ENCODE assay signal across 8 cellular contexts in the genomic region with DNA sequence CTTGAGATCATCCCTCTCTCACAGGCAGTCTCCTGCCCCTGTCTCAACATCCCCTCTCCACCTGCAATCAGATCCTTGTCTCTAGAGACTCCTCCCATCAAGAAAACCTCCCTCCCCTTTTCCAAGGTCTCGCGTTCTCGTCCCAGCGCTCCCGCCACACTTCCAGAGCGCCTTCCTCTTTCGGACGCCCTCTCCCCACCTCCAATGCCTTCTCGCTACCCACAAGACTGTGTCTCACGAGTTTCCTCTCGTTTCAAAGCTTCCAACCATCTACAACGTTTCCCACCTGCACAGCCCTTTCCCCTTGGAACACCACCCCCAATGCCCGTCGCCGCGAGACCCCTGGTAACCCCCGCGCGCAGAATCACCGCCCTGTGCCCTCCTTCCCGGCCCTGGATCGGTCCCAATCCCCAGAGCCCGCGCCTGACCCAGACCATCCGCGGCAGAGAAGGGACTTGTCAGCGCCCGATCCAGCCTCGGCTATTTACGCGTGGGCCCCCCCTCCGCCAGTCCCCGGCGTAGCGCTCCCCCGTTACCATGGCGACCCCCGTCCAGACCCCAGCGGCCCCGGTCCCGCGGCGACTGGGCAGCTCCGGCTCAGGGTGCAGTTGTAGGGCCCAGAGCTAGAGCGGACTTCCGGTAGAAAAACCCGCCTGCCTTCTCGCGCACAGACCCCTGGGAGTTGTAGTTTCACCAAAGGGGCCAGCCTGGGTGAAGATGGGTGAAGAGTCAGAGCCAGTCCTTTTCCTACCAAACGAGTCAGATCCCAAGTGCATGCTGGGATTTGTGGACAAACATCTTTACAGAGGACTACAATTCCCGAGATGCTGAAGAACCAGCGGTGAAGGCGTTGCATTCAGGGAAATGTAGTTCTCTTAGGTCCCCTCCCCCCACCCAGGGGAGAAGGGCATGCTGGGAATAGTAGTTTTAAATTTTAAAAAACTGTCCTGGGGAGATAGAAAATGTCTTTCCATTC. TPM values are rescaled to one million over a fixed set of nuclear protein-coding genes. Genes with fewer than 3 reads are reported as not detected.
A peak's percentile ranks its signal among the peaks of the same experiment; 100 is the strongest.
DNase-seq lines count a peak whose midpoint lies in the region; ATAC-seq and TF ChIP-seq lines count a peak whose summit lies in the region.

Gene AP2S1, minus strand, starts transcription at position 619 of the 976 bp plus-strand sequence. Its CDS starts 80 bp downstream, at position 539.

- no peak for TF ChIP-seq CTCF in KMS-11 (conservative IDR thresholded peaks at IDR 0.05; ENCODE audit: low read depth, low read length)
- no peak for TF ChIP-seq CTCF in Peyer's patch (IDR thresholded peaks at IDR 0.05)

- H3K4me1 ChIP-seq in KMS-11 (ENCODE audit: low read depth, poor library complexity, severe bottlenecking) (peaks cover 13% of the 10 kb centered on the region), Peyer's patch (peaks cover 4 to 10% (median 8%) of the 10 kb centered on the region in 4 donors), muscle layer of colon (ENCODE audit: insufficient read depth, low read length) (peaks cover 36% of the 10 kb centered on the region)

- no peaks in the 10 kb centered on the region for H4K20me1 ChIP-seq in KMS-11 (ENCODE audit: insufficient read depth)

- H3K36me3 ChIP-seq in KMS-11 (ENCODE audit: insufficient read depth) (no peaks in the 10 kb centered on the region), Peyer's patch (peaks cover 0 to 11% (median 0%) of the 10 kb centered on the region in 3 donors), muscle layer of colon (ENCODE audit: insufficient read depth, low read length) (no peaks in the 10 kb centered on the region)

- H3K4me3 ChIP-seq in KMS-11 (IDR thresholded peaks at IDR 0.05; ENCODE audit: insufficient read depth, low read depth, low read length) (no peak within 1 kb of the TSS), Peyer's patch (peak within 1 kb of the TSS; percentile 65 to 93 (median 86)), muscle layer of colon (ENCODE audit: low read depth in 1 of 2, low read length in 2 of 2) (peak within 1 kb of the TSS; percentile 55 to 95)

- H3K27ac ChIP-seq in KMS-11 (peak within 1 kb of the TSS; percentile 34; the same call in 1 of the 2 replicates), Peyer's patch (peak within 1 kb of the TSS; percentile 77 to 90 (median 86)), muscle layer of colon (ENCODE audit: low read depth, low read length) (peak within 1 kb of the TSS; percentile 77)

- DNase-seq in DMS53 treated with DMSO at 0.1 percent for 48 hours (lab: John Stamatoyannopoulos, UW; ENCODE audit: unreplicated experiment) = peak; percentile 99
- DNase-seq in Peyer's patch = peak; percentile 91 to 98 (median 94)
- peak; percentile 94 for DNase-seq in activated T-cell treated with anti-CD3 and anti-CD28 coated beads, Interleukin-2, amount 50 U/mL, for 48 hours
- DNase-seq in stimulated activated CD8-positive, alpha-beta memory T cell treated with anti-CD3 and anti-CD28 coated beads, Interleukin-7, amount 100 ng/mL, for 24 hours (ENCODE audit: low read depth) = peak; percentile 84

- peak within 1 kb of the TSS; percentile 80 for H3K4me2 ChIP-seq in KMS-11

- H2AFZ ChIP-seq in KMS-11 (ENCODE audit: low read depth) = peak within 1 kb of the TSS; percentile 77; the same call in 1 of the 2 replicates

- H3K79me2 ChIP-seq in KMS-11 (ENCODE audit: insufficient read depth, low read depth) = peaks cover 21% of the 10 kb centered on the region; the same call in 1 of the 2 replicates

- peak within 1 kb of the TSS; percentile 63 for H3K9ac ChIP-seq in KMS-11
- H3K9ac ChIP-seq in muscle layer of colon (ENCODE audit: low read length) = peak within 1 kb of the TSS; percentile 97

- H3K9me3 ChIP-seq in Peyer's patch (no peaks in the 10 kb centered on the region), muscle layer of colon (ENCODE audit: low read length) (no peaks in the 10 kb centered on the region)

- peak; percentile 67 to 81 for TF ChIP-seq POLR2A in Peyer's patch (IDR thresholded peaks at IDR 0.05)

- peak; percentile 96 for ATAC-seq in GM21737 (IDR thresholded peaks at IDR 0.05; ENCODE audit: unreplicated experiment)
- peak; percentile 92 for ATAC-seq in esophagus mucosa

- H3K27me3 ChIP-seq in KMS-11 (ENCODE audit: insufficient read depth, low read depth) (no peaks in the 10 kb centered on the region), Peyer's patch (no peaks in the 10 kb centered on the region), muscle layer of colon (ENCODE audit: control insufficient read depth in 1 of 2, insufficient read depth in 2 of 2, low read length in 2 of 2) (no peaks in the 10 kb centered on the region)

RNA-seq across cellular contexts. Expression of gene AP2S1, which starts in this region (rescaled TPM):
- total RNA-seq in Peyer's patch (10 to 100 TPM; 56.9 to 83.6 (median 64.5) TPM), esophagus mucosa (206 TPM)

Comparison
In these comparisons a context has a peak if more than half of its experiments do, and no peak if none do; other contexts are left out.
1. H3K27ac ChIP-seq: peak in every context shown above with its lines; median percentile 86 in Peyer's patch; 77 in muscle layer of colon; 34 in KMS-11.